ENCODE assay signal across 1 cellular context in genomic region chr2:137997733-137998132, GRCh38.
TF ChIP-seq lines count a peak whose summit lies in the region.

No MANE protein-coding gene starts in this region.

TF ChIP-seq in HepG2, 621 proteins besides CTCF, POLR2A, EP300 and RAD21 (continued from another document):
- TF ChIP-seq GTF2F1 (IDR thresholded peaks at IDR 0.05; ENCODE audit: low read length) (peak; percentile 66; the same call in 1 of the 2 replicates), SSRP1 (CRISPR knock-in tag; IDR thresholded peaks at IDR 0.05) (peak; percentile 96), CCDC6 (CRISPR knock-in tag; IDR thresholded peaks at IDR 0.05) (peak; percentile 59; the same call in 1 of the 2 replicates), PCBP1 (IDR thresholded peaks at IDR 0.05; ENCODE audit: borderline replicate concordance, low read depth, low read length) (no peak), ZNF878 (CRISPR knock-in tag; IDR thresholded peaks at IDR 0.05) (0 out of 2 replicates have a peak, but pooled peaks have one; percentile 31), FOXK1 (CRISPR knock-in tag; IDR thresholded peaks at IDR 0.05; ENCODE audit: borderline replicate concordance, low read depth) (peak; percentile 25; the same call in 1 of the 2 replicates), NCOA5 (CRISPR knock-in tag; IDR thresholded peaks at IDR 0.05) (peak; percentile 92; the same call in 1 of the 2 replicates), MAX (IDR thresholded peaks at IDR 0.05) (peak; percentile 58; the same call in 1 of the 2 replicates), CC2D1A (CRISPR knock-in tag; IDR thresholded peaks at IDR 0.05) (no peak), PAF1 (CRISPR knock-in tag; IDR thresholded peaks at IDR 0.05) (peak; percentile 98), DNMT1 (CRISPR knock-in tag; IDR thresholded peaks at IDR 0.05) (no peak), ZFAT (CRISPR knock-in tag; conservative IDR thresholded peaks at IDR 0.05) (no peak), POLR2AphosphoS5 (IDR thresholded peaks at IDR 0.05; ENCODE audit: low read depth, low read length) (peak; percentile 66)
- TF ChIP-seq, protein P1, sequence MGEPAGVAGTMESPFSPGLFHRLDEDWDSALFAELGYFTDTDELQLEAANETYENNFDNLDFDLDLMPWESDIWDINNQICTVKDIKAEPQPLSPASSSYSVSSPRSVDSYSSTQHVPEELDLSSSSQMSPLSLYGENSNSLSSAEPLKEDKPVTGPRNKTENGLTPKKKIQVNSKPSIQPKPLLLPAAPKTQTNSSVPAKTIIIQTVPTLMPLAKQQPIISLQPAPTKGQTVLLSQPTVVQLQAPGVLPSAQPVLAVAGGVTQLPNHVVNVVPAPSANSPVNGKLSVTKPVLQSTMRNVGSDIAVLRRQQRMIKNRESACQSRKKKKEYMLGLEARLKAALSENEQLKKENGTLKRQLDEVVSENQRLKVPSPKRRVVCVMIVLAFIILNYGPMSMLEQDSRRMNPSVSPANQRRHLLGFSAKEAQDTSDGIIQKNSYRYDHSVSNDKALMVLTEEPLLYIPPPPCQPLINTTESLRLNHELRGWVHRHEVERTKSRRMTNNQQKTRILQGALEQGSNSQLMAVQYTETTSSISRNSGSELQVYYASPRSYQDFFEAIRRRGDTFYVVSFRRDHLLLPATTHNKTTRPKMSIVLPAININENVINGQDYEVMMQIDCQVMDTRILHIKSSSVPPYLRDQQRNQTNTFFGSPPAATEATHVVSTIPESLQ (CRISPR knock-in tag; conservative IDR thresholded peaks at IDR 0.05) = no peak
- TF ChIP-seq, protein P2, sequence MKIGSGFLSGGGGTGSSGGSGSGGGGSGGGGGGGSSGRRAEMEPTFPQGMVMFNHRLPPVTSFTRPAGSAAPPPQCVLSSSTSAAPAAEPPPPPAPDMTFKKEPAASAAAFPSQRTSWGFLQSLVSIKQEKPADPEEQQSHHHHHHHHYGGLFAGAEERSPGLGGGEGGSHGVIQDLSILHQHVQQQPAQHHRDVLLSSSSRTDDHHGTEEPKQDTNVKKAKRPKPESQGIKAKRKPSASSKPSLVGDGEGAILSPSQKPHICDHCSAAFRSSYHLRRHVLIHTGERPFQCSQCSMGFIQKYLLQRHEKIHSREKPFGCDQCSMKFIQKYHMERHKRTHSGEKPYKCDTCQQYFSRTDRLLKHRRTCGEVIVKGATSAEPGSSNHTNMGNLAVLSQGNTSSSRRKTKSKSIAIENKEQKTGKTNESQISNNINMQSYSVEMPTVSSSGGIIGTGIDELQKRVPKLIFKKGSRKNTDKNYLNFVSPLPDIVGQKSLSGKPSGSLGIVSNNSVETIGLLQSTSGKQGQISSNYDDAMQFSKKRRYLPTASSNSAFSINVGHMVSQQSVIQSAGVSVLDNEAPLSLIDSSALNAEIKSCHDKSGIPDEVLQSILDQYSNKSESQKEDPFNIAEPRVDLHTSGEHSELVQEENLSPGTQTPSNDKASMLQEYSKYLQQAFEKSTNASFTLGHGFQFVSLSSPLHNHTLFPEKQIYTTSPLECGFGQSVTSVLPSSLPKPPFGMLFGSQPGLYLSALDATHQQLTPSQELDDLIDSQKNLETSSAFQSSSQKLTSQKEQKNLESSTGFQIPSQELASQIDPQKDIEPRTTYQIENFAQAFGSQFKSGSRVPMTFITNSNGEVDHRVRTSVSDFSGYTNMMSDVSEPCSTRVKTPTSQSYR (CRISPR knock-in tag; IDR thresholded peaks at IDR 0.05; ENCODE audit: borderline replicate concordance) = peak; percentile 44; the same call in 1 of the 2 replicates
